In genomic region chr19:43934055-43934984, GRCh38 we compare ENCODE assay signal across 8 cellular contexts. TPM values are rescaled to one million over a fixed set of nuclear protein-coding genes. Genes with fewer than 3 reads are reported as not detected.
A peak's percentile ranks its signal among the peaks of the same experiment; 100 is the strongest.
DNase-seq lines count a peak whose midpoint lies in the region; ATAC-seq and TF ChIP-seq lines count a peak whose summit lies in the region.

No MANE protein-coding gene starts in this region.

- no peaks in the 10 kb centered on the region for H3K27me3 ChIP-seq in CD8-positive, alpha-beta T cell (ENCODE audit: insufficient read depth, low read length)
- H3K27me3 ChIP-seq in HUES64 (ENCODE audit: insufficient read depth, low read length) (no peaks in the 10 kb centered on the region), layer of hippocampus (ENCODE audit: control insufficient read depth, insufficient read depth, low read length) (no peaks in the 10 kb centered on the region), thymus (ENCODE audit: control insufficient read depth, insufficient read depth) (no peaks in the 10 kb centered on the region)

- H3K4me1 Mint-ChIP-seq in CD8-positive, alpha-beta T cell (ENCODE audit: low read depth), result peaks cover 27% of the 10 kb centered on the region

- no peak for DNase-seq in CD8-positive, alpha-beta T cell
- no peak for DNase-seq in astrocyte of the spinal cord (ENCODE audit: low read depth, low spot score)
- DNase-seq in activated effector memory CD4-positive, alpha-beta T cell treated with anti-CD3 and anti-CD28 coated beads, Interleukin-2, amount 50 U/mL, for 16 hours, result no peak
- DNase-seq in NOMO-1 (lab: John Stamatoyannopoulos, UW; ENCODE audit: unreplicated experiment in 2 of 2), result no peak
- DNase-seq in NCI-H526 treated with DMSO at 0.1 percent for 48 hours (lab: John Stamatoyannopoulos, UW), result no peak

- ATAC-seq in CD8-positive, alpha-beta T cell, result no peak

- peak overlapping the region; percentile 59 for H3K27ac ChIP-seq in CD8-positive, alpha-beta T cell (ENCODE audit: low read depth, low read length)
- H3K27ac ChIP-seq in HUES64 (ENCODE audit: low read depth, low read length) (no peak overlapping the region), layer of hippocampus (ENCODE audit: low read depth, low read length) (peak overlapping the region; percentile 74), thymus (ENCODE audit: low read depth) (peak overlapping the region; percentile 80)

- peak overlapping the region; percentile 82 for H3K9ac ChIP-seq in HUES64 (ENCODE audit: low read depth, low read length)

- peak overlapping the region; percentile 96 for H3K4me3 ChIP-seq in CD8-positive, alpha-beta T cell (ENCODE audit: low read depth, low read length)
- peak overlapping the region; percentile 94 for H3K4me3 ChIP-seq in HUES64 (ENCODE audit: low read length)
- peak overlapping the region; percentile 75 for H3K4me3 ChIP-seq in astrocyte of the spinal cord (ENCODE audit: low read depth, low read length)
- peak overlapping the region; percentile 61 for H3K4me3 ChIP-seq in thymus (ENCODE audit: low read length)

- H3K36me3 Mint-ChIP-seq in CD8-positive, alpha-beta T cell, result peaks cover 43% of the 10 kb centered on the region

- TF ChIP-seq CTCF in CD8-positive, alpha-beta T cell (IDR thresholded peaks at IDR 0.05), result no peak
- no peak for TF ChIP-seq CTCF in astrocyte of the spinal cord (IDR thresholded peaks at IDR 0.05; ENCODE audit: low read depth, low read length)

- no peaks in the 10 kb centered on the region for H3K9me3 Mint-ChIP-seq in CD8-positive, alpha-beta T cell

- H3K9me3 ChIP-seq in CD8-positive, alpha-beta T cell (ENCODE audit: low read length), result peaks cover 1% of the 10 kb centered on the region
- H3K9me3 ChIP-seq in HUES64 (ENCODE audit: insufficient read depth, low read depth, low read length) (peaks cover 1% of the 10 kb centered on the region; the same call in 1 of the 2 replicates), thymus (ENCODE audit: control insufficient read depth) (no peaks in the 10 kb centered on the region)

- POLR2A ChIA-PET in CD8-positive, alpha-beta T cell (lab: Charles Lee), result interaction anchor here (1.0 to 1.5 kb wide), 5 partner anchors 17 to 278 kb away, joined by 3 to 5 read pairs (median 4); partner anchors contain the start of genes ZNF221, ZNF225 and ZNF227

- in situ Hi-C loops in astrocyte of the spinal cord (cut with HindIII; ENCODE audit: low sequenced_read_pairs), result no loop called here

- intact Hi-C loops in CD8-positive, alpha-beta T cell (cut with DNase I, micrococcal nuclease), result loop anchor here (2.0 kb wide), 3 partner anchors 34 to 278 kb away; partner anchors contain the start of genes ZNF224 (in 1 of the 2) and ZNF227 (in 1 of the 2)

- peak overlapping the region; percentile 96 for H3K4me3 Mint-ChIP-seq in CD8-positive, alpha-beta T cell

- CTCF ChIA-PET in CD8-positive, alpha-beta T cell (lab: Charles Lee), result no interaction called here

- H3K4me1 ChIP-seq in CD8-positive, alpha-beta T cell (ENCODE audit: insufficient read depth, low read length), result peaks cover 13% of the 10 kb centered on the region
- H3K4me1 ChIP-seq in HUES64 (ENCODE audit: insufficient read depth, low read length) (peaks cover 9% of the 10 kb centered on the region; the same call in 1 of the 2 replicates), thymus (ENCODE audit: control insufficient read depth, insufficient read depth, low read length) (peaks cover 4% of the 10 kb centered on the region)

- H3K27ac Mint-ChIP-seq in CD8-positive, alpha-beta T cell, result peak overlapping the region; percentile 90

- H3K36me3 ChIP-seq in CD8-positive, alpha-beta T cell (ENCODE audit: insufficient read depth, low read length), result peaks cover 5% of the 10 kb centered on the region
- H3K36me3 ChIP-seq in HUES64 (ENCODE audit: insufficient read depth, low read length) (peaks cover 40% of the 10 kb centered on the region), thymus (ENCODE audit: control insufficient read depth, insufficient read depth) (peaks cover 31% of the 10 kb centered on the region)

- peaks cover 2% of the 10 kb centered on the region for H3K27me3 Mint-ChIP-seq in CD8-positive, alpha-beta T cell (ENCODE audit: low read depth)

- 22% methylated on average over 12 of the region's 15 CpGs for WGBS in HUES64
- 11% methylated on average over 15 of the region's 15 CpGs for WGBS in thymus

RNA-seq across cellular contexts. Expression of gene ZNF45, which starts 0.8 kb away (rescaled TPM):
- 1 to 10 TPM; 6.2 to 7.8 TPM for total RNA-seq in CD8-positive, alpha-beta T cell
- 12.4 TPM for polyA plus RNA-seq in HUES64 (2013, experiment 1 of 2)
- polyA plus RNA-seq in HUES64 (2013, experiment 2 of 2), result 14.8 TPM
- polyA plus RNA-seq in thymus, result 8.6 TPM

RNA-seq across cellular contexts. Expression of gene ZNF221, which starts 16.7 kb away (rescaled TPM):
- total RNA-seq in CD8-positive, alpha-beta T cell, result under 1 TPM; 0.24 to 0.25 TPM
- 2.4 TPM for polyA plus RNA-seq in HUES64 (2013, experiment 1 of 2)
- 3.2 TPM for polyA plus RNA-seq in HUES64 (2013, experiment 2 of 2)
- 1.1 TPM for polyA plus RNA-seq in thymus

RNA-seq across cellular contexts. Expression of gene ZNF155, which starts 49.7 kb away (rescaled TPM):
- total RNA-seq in CD8-positive, alpha-beta T cell, result 1 to 10 TPM; 3.4 to 3.5 TPM
- polyA plus RNA-seq in HUES64 (2013, experiment 1 of 2), result 4.5 TPM
- 7.5 TPM for polyA plus RNA-seq in HUES64 (2013, experiment 2 of 2)
- 8.6 TPM for polyA plus RNA-seq in thymus

RNA-seq across cellular contexts. Expression of gene ZNF404, which starts 50.6 kb away (rescaled TPM):
- under 1 TPM in 1 of 2 experiments, not detected in 1; 0.16 TPM for total RNA-seq in CD8-positive, alpha-beta T cell
- polyA plus RNA-seq in HUES64 (2013, experiment 1 of 2), result 2.5 TPM
- polyA plus RNA-seq in HUES64 (2013, experiment 2 of 2), result 2.4 TPM
- 26.6 TPM for polyA plus RNA-seq in thymus
